ENCODE assay signal across 8 cellular contexts in genomic region chr1:21490774-21491482, GRCh38. TPM values are rescaled to one million over a fixed set of nuclear protein-coding genes. Genes with fewer than 3 reads are reported as not detected.
A peak's percentile ranks its signal among the peaks of the same experiment; 100 is the strongest.
DNase-seq lines count a peak whose midpoint lies in the region; ATAC-seq, FAIRE-seq and TF ChIP-seq lines count a peak whose summit lies in the region.

No MANE protein-coding gene starts in this region.

- H3K27me3 ChIP-seq in K562 (ENCODE audit: control insufficient read depth in 2 of 2, insufficient read depth in 2 of 2, low read length in 2 of 2) = peaks cover 21 to 40% of the 10 kb centered on the region in 2 experiments; a peak in 4 of 5 replicates

- H3K9ac ChIP-seq in K562 (ENCODE audit: insufficient read depth in 1 of 2, low read depth in 2 of 2, low read length in 2 of 2) = peak overlapping the region in 1 of 2 experiments; percentile 21; a peak in 1 of 4 replicates

- H3K27ac ChIP-seq in K562 (ENCODE audit: extremely low read depth, low read depth, low read length) = no peak overlapping the region

- peaks cover 8% of the 10 kb centered on the region for H3K4me1 Mint-ChIP-seq in activated CD4-positive, alpha-beta T cell treated with anti-CD3 and anti-CD28 coated beads for 36 hours

- ATAC-seq in activated CD4-positive, alpha-beta T cell treated with anti-CD3 and anti-CD28 coated beads for 36 hours = peak; percentile 67
- peak; percentile 83 for ATAC-seq in K562
- ATAC-seq in HG03521 (IDR thresholded peaks at IDR 0.05; ENCODE audit: unreplicated experiment) = no peak
- no peak for ATAC-seq in GM21423 (IDR thresholded peaks at IDR 0.05; ENCODE audit: unreplicated experiment)

- no peak for TF ChIP-seq EP300 in K562 (IDR thresholded peaks at IDR 0.05; ENCODE audit: low read length)

- H3K79me2 ChIP-seq in K562 (ENCODE audit: control insufficient read depth, insufficient read depth, low read length) = no peaks in the 10 kb centered on the region

- CTCF ChIA-PET in activated CD4-positive, alpha-beta T cell treated with anti-CD3 and anti-CD28 coated beads for 36 hours (lab: Charles Lee) = interaction anchor here (0.6 to 2.7 kb wide), 8 partner anchors 9 to 259 kb away, joined by 3 to 6 read pairs (median 4); no protein-coding TSS in a partner anchor
- CTCF ChIA-PET in K562 (lab: Yijun Ruan, JAX; ENCODE audit: low intra/inter-chr PET ratio) = interaction anchor here (1.1 to 2.7 kb wide), 2 partner anchors 120 to 259 kb away, joined by 8 to 16 read pairs; no protein-coding TSS in a partner anchor

- in situ Hi-C loops in K562 (cut with MboI) = no loop called here

- H3K4me3 Mint-ChIP-seq in activated CD4-positive, alpha-beta T cell treated with anti-CD3 and anti-CD28 coated beads for 36 hours = no peak overlapping the region

- H3K9me1 ChIP-seq in K562 (ENCODE audit: control insufficient read depth, insufficient read depth, low read length) = no peaks in the 10 kb centered on the region

- H3K9me3 ChIP-seq in K562 (replicated peaks; ENCODE audit: control insufficient read depth, insufficient read depth, low read depth, low read length) = peaks cover 4% of the 10 kb centered on the region

- H3K9me3 Mint-ChIP-seq in activated CD4-positive, alpha-beta T cell treated with anti-CD3 and anti-CD28 coated beads for 36 hours (ENCODE audit: low read depth) = no peaks in the 10 kb centered on the region

- intact Hi-C loops in activated CD4-positive, alpha-beta T cell treated with anti-CD3 and anti-CD28 coated beads for 36 hours (cut with DNase I, micrococcal nuclease) = loop anchor here in 1 of 2 experiments (1.0 to 2.0 kb wide), 2 partner anchors 121 to 274 kb away; no protein-coding TSS in a partner anchor
- intact Hi-C loops in K562 (cut with micrococcal nuclease) = loop anchor here (2.0 kb wide), 1 partner anchor 120 kb away; no protein-coding TSS in a partner anchor

- peak; percentile 66 to 72 (median 69) for TF ChIP-seq CTCF in K562 (IDR thresholded peaks at IDR 0.05 in 2 of 3, conservative IDR thresholded peaks at IDR 0.05 in 1 of 3; ENCODE audit: insufficient read depth in 2 of 3, low read depth in 1 of 3, low read length in 3 of 3)

- peaks cover 10% of the 10 kb centered on the region for H3K27me3 Mint-ChIP-seq in activated CD4-positive, alpha-beta T cell treated with anti-CD3 and anti-CD28 coated beads for 36 hours

- no peaks in the 10 kb centered on the region for H3K36me3 ChIP-seq in K562 (ENCODE audit: control insufficient read depth, insufficient read depth, low read length)

- H2AFZ ChIP-seq in K562 (ENCODE audit: low read depth, low read length) = no peak overlapping the region

- BruUV-seq in K562 (replicated peaks; lab: Mats Ljungman, UMichigan) = no TSS peak

- DNase-seq in activated CD4-positive, alpha-beta T cell treated with anti-CD3 and anti-CD28 coated beads for 36 hours = peak; percentile 63
- DNase-seq in activated CD4-positive, alpha-beta T cell treated with anti-CD3 and anti-CD28 coated beads, Interleukin-2, amount 50 U/mL, for 4 hours = no peak
- peak; percentile 60 for DNase-seq in NAMALWA (ENCODE audit: low spot score)
- DNase-seq in K562 (ENCODE audit: extremely low read depth in 1 of 4, low spot score in 3 of 4) = peak; percentile 36 to 62 (median 46)
- peak; percentile 12 for DNase-seq in midbrain (lab: John Stamatoyannopoulos, UW)
- DNase-seq in germinal center (ENCODE audit: low spot score) = no peak

- 14% methylated on average over 11 of the region's 11 CpGs for WGBS in K562 (ENCODE audit: insufficient coverage, low coverage, missing lambda C conversion rate)

- no peaks in the 10 kb centered on the region for H3K36me3 Mint-ChIP-seq in activated CD4-positive, alpha-beta T cell treated with anti-CD3 and anti-CD28 coated beads for 36 hours (ENCODE audit: low read depth)

- peak; percentile 69 for FAIRE-seq in K562 (lab: Jason Lieb, UNC)

- H3K4me1 ChIP-seq in K562 (replicated peaks in 1 of 2; ENCODE audit: control insufficient read depth in 2 of 2, insufficient read depth in 2 of 2, low read length in 2 of 2) = peaks cover 0 to 10% of the 10 kb centered on the region in 2 experiments; a peak in 3 of 5 replicates

- peak; percentile 20 to 76; a peak in 3 of 4 replicates for TF ChIP-seq RAD21 in K562 (CRISPR knock-in tag; conservative IDR thresholded peaks at IDR 0.05 in 1 of 2, IDR thresholded peaks at IDR 0.05 in 1 of 2)

- POLR2A ChIA-PET in activated CD4-positive, alpha-beta T cell treated with anti-CD3 and anti-CD28 coated beads for 36 hours (lab: Charles Lee) = no interaction called here
- POLR2A ChIA-PET in K562 (lab: Yijun Ruan, JAX) = interaction anchor here (0.5 to 1.3 kb wide), 2 partner anchors 30 to 37 kb away, joined by 3 to 4 read pairs; no protein-coding TSS in a partner anchor

- no peak for TF ChIP-seq POLR2A in K562 (conservative IDR thresholded peaks at IDR 0.05)

- no peak overlapping the region for H3K27ac Mint-ChIP-seq in activated CD4-positive, alpha-beta T cell treated with anti-CD3 and anti-CD28 coated beads for 36 hours

- no peak overlapping the region for H3K4me2 ChIP-seq in K562 (ENCODE audit: insufficient read depth, low read length)

- no peak overlapping the region for H3K4me3 ChIP-seq in K562

- no peaks in the 10 kb centered on the region for H4K20me1 ChIP-seq in K562 (replicated peaks; ENCODE audit: control insufficient read depth, insufficient read depth, low read length)

TF ChIP-seq in K562, 482 proteins besides CTCF, POLR2A, EP300 and RAD21 (continues in another document):
- TF ChIP-seq CTCFL (IDR thresholded peaks at IDR 0.05; ENCODE audit: borderline replicate concordance, insufficient read depth, low read depth, low read length, poor library complexity, severe bottlenecking) = peak; percentile 44
- TF ChIP-seq TEAD4 (IDR thresholded peaks at IDR 0.05; ENCODE audit: low read length) = no peak
- TF ChIP-seq TEAD4 (CRISPR knock-in tag; IDR thresholded peaks at IDR 0.05; ENCODE audit: borderline replicate concordance) = no peak
- peak; percentile 55 for TF ChIP-seq ZNF143 (CRISPR knock-in tag; IDR thresholded peaks at IDR 0.05)

RNA-seq across cellular contexts. Expression of gene ALPL, which starts 18.3 kb away (rescaled TPM):
- total RNA-seq in activated CD4-positive, alpha-beta T cell treated with anti-CD3 and anti-CD28 coated beads for 36 hours = not detected
- total RNA-seq in K562 (2011; cell fraction: chromatin; rRNA removed; ENCODE audit: low replicate concordance) = 0.40 and 0.95 TPM in 2 replicates
- total RNA-seq in K562 (2011; cell fraction: nucleolus; rRNA removed) = 0.13 and 0.33 TPM in 2 replicates
- 0.29 and 0.38 TPM in 2 replicates for total RNA-seq in K562 (2011; cell fraction: nucleoplasm; rRNA removed)
- total RNA-seq in K562 (2014; rRNA removed) (0.12 and 0.14 TPM in 2 replicates), K562 (2014; rRNA removed; fragmentation: Illumina TruSeq; extraction: Trizol) (not detected in 2 replicates), K562 (2015; rRNA removed; fragmentation: Illumina TruSeq; extraction: Trizol) (not detected in 2 replicates), K562 (2021) (0.22 and 0.38 TPM in 2 replicates)
- polyA plus RNA-seq in K562 (2011; rRNA removed) (0.18 and 0.49 TPM in 2 replicates), K562 (2014; fragmentation: Illumina TruSeq; extraction: Trizol) (0.11 and 0.22 TPM in 2 replicates), K562 (2014; fragmentation: Nextera tagmentation; extraction: Ambion mirVana) (under 1 TPM in 1 of 2 experiments, not detected in 1; 0.04 TPM), K562 (2014; rRNA removed) (0.07 TPM in 1 of 2 replicates, not detected in the other)
- polyA plus RNA-seq in K562 (2011; cell fraction: cytosol; rRNA removed) = 0.37 and 0.40 TPM in 2 replicates
- 0.16 and 0.18 TPM in 2 replicates for polyA plus RNA-seq in K562 (2011; cell fraction: nucleus; rRNA removed)
- polyA plus RNA-seq in K562 (2012) = 0.18 and 0.25 TPM in 2 replicates
- 0.07 and 0.15 TPM in 2 replicates for polyA minus RNA-seq in K562 (2011; rRNA and poly(A)+ RNA removed)
- polyA minus RNA-seq in K562 (2011; cell fraction: cytosol; rRNA and poly(A)+ RNA removed) = not detected in 2 replicates
- polyA minus RNA-seq in K562 (2011; cell fraction: nucleus; rRNA and poly(A)+ RNA removed) = 0.56 TPM in 1 of 2 replicates, not detected in the other

RNA-seq across cellular contexts. Expression of gene NBPF3, which starts 51.0 kb away (rescaled TPM):
- 1 to 10 TPM; 8.5 to 9.9 TPM for total RNA-seq in activated CD4-positive, alpha-beta T cell treated with anti-CD3 and anti-CD28 coated beads for 36 hours
- 8.8 and 13.1 TPM in 2 replicates for total RNA-seq in K562 (2011; cell fraction: chromatin; rRNA removed; ENCODE audit: low replicate concordance)
- 5.2 and 5.4 TPM in 2 replicates for total RNA-seq in K562 (2011; cell fraction: nucleolus; rRNA removed)
- 14.4 and 17.7 TPM in 2 replicates for total RNA-seq in K562 (2011; cell fraction: nucleoplasm; rRNA removed)
- total RNA-seq in K562 (2014; rRNA removed) (6.2 and 6.8 TPM in 2 replicates), K562 (2014; rRNA removed; fragmentation: Illumina TruSeq; extraction: Trizol) (5.2 and 5.5 TPM in 2 replicates), K562 (2015; rRNA removed; fragmentation: Illumina TruSeq; extraction: Trizol) (5.1 and 5.4 TPM in 2 replicates), K562 (2021) (6.8 and 7.3 TPM in 2 replicates)
- polyA plus RNA-seq in K562 (2011; rRNA removed) (6.7 and 6.8 TPM in 2 replicates), K562 (2014; fragmentation: Illumina TruSeq; extraction: Trizol) (5.6 and 6.1 TPM in 2 replicates), K562 (2014; fragmentation: Nextera tagmentation; extraction: Ambion mirVana) (1 to 10 TPM; 1.5 TPM), K562 (2014; rRNA removed) (3.0 and 4.4 TPM in 2 replicates)
- 3.8 and 4.1 TPM in 2 replicates for polyA plus RNA-seq in K562 (2011; cell fraction: cytosol; rRNA removed)
- polyA plus RNA-seq in K562 (2011; cell fraction: nucleus; rRNA removed) = 15.0 and 15.7 TPM in 2 replicates
- 4.0 and 7.8 TPM in 2 replicates for polyA plus RNA-seq in K562 (2012)
- polyA minus RNA-seq in K562 (2011; rRNA and poly(A)+ RNA removed) = 10.8 and 11.6 TPM in 2 replicates
- 2.1 and 3.3 TPM in 2 replicates for polyA minus RNA-seq in K562 (2011; cell fraction: cytosol; rRNA and poly(A)+ RNA removed)
- 5.4 and 9.3 TPM in 2 replicates for polyA minus RNA-seq in K562 (2011; cell fraction: nucleus; rRNA and poly(A)+ RNA removed)

Comparison
In these comparisons a context has a peak if more than half of its experiments do, and no peak if none do; other contexts are left out.
1. DNase-seq: peak in activated CD4-positive, alpha-beta T cell treated with anti-CD3 and anti-CD28 coated beads for 36 hours (single experiment), NAMALWA (single experiment), K562 (4 of 4) and midbrain (single experiment); none in activated CD4-positive, alpha-beta T cell treated with anti-CD3 and anti-CD28 coated beads, Interleukin-2, amount 50 U/mL, for 4 hours (0 of 2) and germinal center (single experiment).
2. ATAC-seq: peak in activated CD4-positive, alpha-beta T cell treated with anti-CD3 and anti-CD28 coated beads for 36 hours (single experiment) and K562 (single experiment); none in HG03521 (single experiment) and GM21423 (single experiment).